Comparison of ENCODE assay signal across 23 cellular contexts in genomic region chr4:144788469-144788868, GRCh38.
"Had no signal": no experiment of that assay in that cellular context is flagged by ENCODE, and none has a peak within 500 bp of the region (broad histone marks: within the 10 kb centered on the region; RNA-seq: fewer than 3 reads in every experiment).

No MANE protein-coding gene starts in this region.

- H3K27me3 ChIP-seq: brain microvascular endothelial cell, cardiac muscle cell, SJCRH30 had no signal

- DNase-seq: activated CD4-positive, alpha-beta memory T cell treated with anti-CD3 and anti-CD28 coated beads, Interleukin-2, amount 10 ng/mL, durations not matched to agents 7 days and 5 days; activated CD4-positive, alpha-beta T cell treated with anti-CD3 and anti-CD28 coated beads, Interleukin-2, amount 50 U/mL, for 1 hour; activated CD4-positive, CD25-positive, alpha-beta regulatory T cell; activated gamma-delta T cell; activated naive CD4-positive, alpha-beta T cell treated with anti-CD3 and anti-CD28 coated beads for 36 hours; activated T-cell treated with anti-CD3 and anti-CD28 coated beads for 4 hours; activated T-cell treated with anti-CD3 and anti-CD28 coated beads, Interleukin-2, amount 50 U/mL, for 48 hours; brain microvascular endothelial cell; MM.1S; NCI-H1105; NCI-H1930; NCI-H2107; NCI-H510A treated with DMSO at 0.1 percent for 48 hours; NK-92 treated with Interleukin-12 subunit alpha and Interleukin-12 subunit beta, amount 100 ng/mL, for 24 hours; OCI-M1; RPMI8226; SJCRH30; SK-N-SH had no signal

- H3K9me2 ChIP-seq: SK-N-SH had no signal

- H3K36me3 ChIP-seq: brain microvascular endothelial cell, cardiac muscle cell, SJCRH30 had no signal

- H3K4me3 ChIP-seq: cardiac muscle cell, SJCRH30 had no signal

- H3K27ac ChIP-seq: brain microvascular endothelial cell, SJCRH30, VCaP had no signal

- H3K9me3 ChIP-seq: SJCRH30, SK-N-SH had no signal

- ATAC-seq: activated T-helper 17 cell treated with anti-CD3 and anti-CD28 coated beads, Interleukin-2, amount 50 U/mL, for 72 hours; Panc1; Right ventricle myocardium inferior had no signal
